ENCODE assay signal across 14 cellular contexts in genomic region chr4:82447886-82448285, GRCh38.
"Had no signal": no experiment of that assay in that cellular context is flagged by ENCODE, and none has a peak within 500 bp of the region (broad histone marks: within the 10 kb centered on the region; RNA-seq: fewer than 3 reads in every experiment).

No MANE protein-coding gene starts in this region.

- H3K27me3 Mint-ChIP-seq: activated CD4-positive, alpha-beta memory T cell treated with anti-CD3 and anti-CD28 coated beads for 36 hours; activated naive CD8-positive, alpha-beta T cell treated with anti-CD3 and anti-CD28 coated beads, Interleukin-2, amount 10 ng/mL, durations not matched to agents 7 days and 5 days; naive thymus-derived CD4-positive, alpha-beta T cell had no signal

- H3K27ac Mint-ChIP-seq: activated CD4-positive, alpha-beta memory T cell treated with anti-CD3 and anti-CD28 coated beads for 36 hours; activated naive CD8-positive, alpha-beta T cell treated with anti-CD3 and anti-CD28 coated beads, Interleukin-2, amount 10 ng/mL, durations not matched to agents 7 days and 5 days had no signal

- H3K9me3 Mint-ChIP-seq: activated CD4-positive, alpha-beta memory T cell treated with anti-CD3 and anti-CD28 coated beads for 36 hours; activated naive CD8-positive, alpha-beta T cell treated with anti-CD3 and anti-CD28 coated beads, Interleukin-2, amount 10 ng/mL, durations not matched to agents 7 days and 5 days; activated T-cell treated with anti-CD3 and anti-CD28 coated beads, Interleukin-2, amount 50 U/mL, for 4 hours; naive thymus-derived CD4-positive, alpha-beta T cell had no signal

- DNase-seq: activated CD4-positive, alpha-beta memory T cell treated with anti-CD3 and anti-CD28 coated beads for 36 hours; activated CD4-positive, alpha-beta T cell treated with anti-CD3 and anti-CD28 coated beads for 4 hours; activated naive CD8-positive, alpha-beta T cell treated with anti-CD3 and anti-CD28 coated beads, Interleukin-2, amount 10 ng/mL, durations not matched to agents 7 days and 5 days; activated T-cell treated with anti-CD3 and anti-CD28 coated beads, Interleukin-2, amount 50 U/mL, for 4 hours; heart left ventricle; mesenchymal stem cell; naive thymus-derived CD4-positive, alpha-beta T cell; pancreas; stimulated activated CD4-positive, alpha-beta T cell treated with anti-CD3 and anti-CD28 coated beads, Interleukin-4, amount 100 ng/mL, for 1 hour; T-helper 2 cell; thyroid gland; WERI-Rb-1 had no signal

- ATAC-seq: activated T-cell treated with anti-CD3 and anti-CD28 coated beads, Interleukin-2, amount 50 U/mL, for 4 hours; gastroesophageal sphincter; heart left ventricle; naive thymus-derived CD4-positive, alpha-beta T cell; pancreas; sciatic nerve had no signal

- H3K4me3 Mint-ChIP-seq: activated CD4-positive, alpha-beta memory T cell treated with anti-CD3 and anti-CD28 coated beads for 36 hours; activated naive CD8-positive, alpha-beta T cell treated with anti-CD3 and anti-CD28 coated beads, Interleukin-2, amount 10 ng/mL, durations not matched to agents 7 days and 5 days; activated T-cell treated with anti-CD3 and anti-CD28 coated beads, Interleukin-2, amount 50 U/mL, for 4 hours; naive thymus-derived CD4-positive, alpha-beta T cell had no signal
